Comparison of ENCODE assay signal across 26 cellular contexts in the genomic region with DNA sequence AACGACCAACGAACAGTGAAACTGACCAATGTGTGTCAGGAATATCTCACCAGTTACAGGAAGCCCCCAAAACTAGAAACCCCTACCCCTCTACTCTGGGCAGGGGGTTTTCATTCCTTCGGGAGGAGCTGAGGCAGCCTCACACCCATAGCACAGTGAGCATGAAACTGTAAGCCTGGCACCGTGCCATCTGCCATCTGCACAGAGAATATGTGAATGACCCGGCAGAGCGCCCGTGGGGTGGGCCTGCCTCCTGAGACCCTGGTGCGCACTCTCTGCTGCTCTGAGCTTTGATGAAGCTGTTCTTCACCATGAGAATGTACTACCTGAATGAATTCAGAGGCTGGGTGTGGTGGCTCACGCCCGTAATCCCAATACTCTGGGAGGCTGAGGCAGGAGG.
"Had no signal": no experiment of that assay in that cellular context is flagged by ENCODE, and none has a peak within 500 bp of the region (broad histone marks: within the 10 kb centered on the region; RNA-seq: fewer than 3 reads in every experiment).

No MANE protein-coding gene starts in this region.

- H3K27me3 ChIP-seq: brain microvascular endothelial cell, neural progenitor cell, uterus had no signal

- H3K9ac ChIP-seq: neural progenitor cell had no signal

- H3K4me3 ChIP-seq: coronary artery, left ventricle myocardium inferior, lung, neural progenitor cell, thoracic aorta, uterus had no signal

- H3K36me3 ChIP-seq: uterus had no signal

- H3K4me1 ChIP-seq: left ventricle myocardium inferior, uterus had no signal

- H2AFZ ChIP-seq: neural progenitor cell had no signal

- H3K4me2 ChIP-seq: neural progenitor cell had no signal

- DNase-seq: activated CD4-positive, alpha-beta memory T cell treated with anti-CD3 and anti-CD28 coated beads for 36 hours; activated CD4-positive, alpha-beta T cell treated with anti-CD3 and anti-CD28 coated beads, Interleukin-2, amount 10 ng/mL, durations not matched to agents 24 days and 14 days; activated CD8-positive, alpha-beta memory T cell treated with anti-CD3 and anti-CD28 coated beads, Interleukin-2, amount 50 U/mL, for 48 hours; activated gamma-delta T cell; activated naive CD4-positive, alpha-beta T cell treated with anti-CD3 and anti-CD28 coated beads, Interleukin-2, amount 10 ng/mL, durations not matched to agents 7 days and 5 days; activated naive CD8-positive, alpha-beta T cell treated with anti-CD3 and anti-CD28 coated beads, Interleukin-2, amount 10 ng/mL, durations not matched to agents 7 days and 5 days; activated T-cell treated with anti-CD3 and anti-CD28 coated beads, Interleukin-2, amount 50 U/mL, for 24 hours; brain microvascular endothelial cell; glutamatergic neuron; islet precursor cell; left ventricle myocardium inferior; mesendoderm; natural killer cell; stimulated activated CD4-positive, alpha-beta T cell treated with anti-CD3 and anti-CD28 coated beads, Interleukin-15, amount 100 ng/mL, for 24 hours; stimulated activated CD4-positive, alpha-beta T cell treated with anti-CD3 and anti-CD28 coated beads, Interleukin-2, amount 100 ng/mL, for 24 hours; stimulated activated naive CD4-positive, alpha-beta T cell treated with Interleukin-2 at 50 U/mL for 16 hours; T-helper 17 cell; T1000; uterus; WERI-Rb-1 had no signal

- H3K9me3 ChIP-seq: left ventricle myocardium inferior, thoracic aorta, uterus had no signal

- ATAC-seq: activated CD4-positive, CD25-positive, alpha-beta regulatory T cell treated with anti-CD3 and anti-CD28 coated beads, Interleukin-2, amount 50 U/mL, for 24 hours; natural killer cell; right cardiac atrium; T-helper 17 cell had no signal

- H3K27ac ChIP-seq: brain microvascular endothelial cell, coronary artery, left ventricle myocardium inferior, neural progenitor cell, uterus, WERI-Rb-1 had no signal
